9 cellular contexts compared by ENCODE assay signal in genomic region chr2:219453691-219454131, GRCh38. TPM values are rescaled to one million over a fixed set of nuclear protein-coding genes. Genes with fewer than 3 reads are reported as not detected.
DNase-seq lines count a peak whose midpoint lies in the region; ATAC-seq and TF ChIP-seq lines count a peak whose summit lies in the region.
"Had no signal": no experiment of that assay in that cellular context is flagged by ENCODE, and none has a peak within 500 bp of the region (broad histone marks: within the 10 kb centered on the region; RNA-seq: fewer than 3 reads in every experiment).

No MANE protein-coding gene starts in this region.

- no peak for TF ChIP-seq CTCF in HEK293 (tag by site-specific recombination; IDR thresholded peaks at IDR 0.05)

- WGBS in right cardiac atrium, result 53% methylated on average over 4 of the region's 4 CpGs

- ATAC-seq in right cardiac atrium, result peak; percentile 39 to 64
- no peak for ATAC-seq in GM18519 (IDR thresholded peaks at IDR 0.05; ENCODE audit: low FRiP score, unreplicated experiment)
- ATAC-seq: activated CD8-positive, alpha-beta memory T cell treated with anti-CD3 and anti-CD28 coated beads, Interleukin-2, amount 10 ng/mL, durations not matched to agents 7 days and 5 days had no signal

- H3K9me3 ChIP-seq in HEK293 (ENCODE audit: control insufficient read depth, insufficient read depth, low read depth, low read length) (no peaks in the 10 kb centered on the region), adipocyte (ENCODE audit: control insufficient read depth, low read length) (no peaks in the 10 kb centered on the region), right cardiac atrium (ENCODE audit: control insufficient read depth, low read length) (no peaks in the 10 kb centered on the region)

- CTCF ChIA-PET in HEK293 (lab: Yijun Ruan, JAX), result interaction anchor here (0.9 to 2.5 kb wide), 7 partner anchors 13 to 189 kb away, joined by 3 to 11 read pairs (median 4); no protein-coding TSS in a partner anchor

- H3K4me3 ChIP-seq in HEK293 (ENCODE audit: low read depth, low read length) (no peak overlapping the region), adipocyte (ENCODE audit: low read length) (peak overlapping the region; percentile 66), right cardiac atrium (ENCODE audit: low read length) (no peak overlapping the region)

- no peaks in the 10 kb centered on the region; the same call in 1 of the 2 replicates for H3K4me1 ChIP-seq in HEK293 (ENCODE audit: control insufficient read depth, insufficient read depth, low read length)
- H3K4me1 ChIP-seq in adipocyte (ENCODE audit: control insufficient read depth, insufficient read depth, low read length), result peaks cover 28% of the 10 kb centered on the region
- H3K4me1 ChIP-seq in right cardiac atrium (ENCODE audit: control insufficient read depth, insufficient read depth, low read length), result peaks cover 13% of the 10 kb centered on the region

- intact Hi-C loops in right cardiac atrium (cut with DNase I), result loop anchor here in 1 of 4 donors (10.0 kb wide), 1 partner anchor 49 kb away; no protein-coding TSS in a partner anchor

- H3K27me3 ChIP-seq in adipocyte (replicated peaks; ENCODE audit: control insufficient read depth, insufficient read depth, low read length) (no peaks in the 10 kb centered on the region), right cardiac atrium (ENCODE audit: control insufficient read depth, insufficient read depth) (no peaks in the 10 kb centered on the region)

- peak overlapping the region; percentile 86 for H3K9ac ChIP-seq in adipocyte (ENCODE audit: low read length)

- H3K36me3 ChIP-seq in HEK293 (ENCODE audit: control insufficient read depth in 2 of 2, insufficient read depth in 1 of 2, low read length in 2 of 2) (peaks cover 0 to 27% of the 10 kb centered on the region in 2 experiments; a peak in 1 of 3 replicates), adipocyte (ENCODE audit: control insufficient read depth, insufficient read depth, low read length, severe bottlenecking) (no peaks in the 10 kb centered on the region)

- DNase-seq in adipocyte (ENCODE audit: low read depth), result peak; percentile 90
- DNase-seq in right cardiac atrium, result peak; percentile 84 to 92 (median 88)
- no peak for DNase-seq in SIG-M5 treated with dmso at 0.1 percent for 504 hours (lab: John Stamatoyannopoulos, UW; ENCODE audit: unreplicated experiment)
- DNase-seq in stimulated activated CD4-positive, alpha-beta T cell treated with anti-CD3 and anti-CD28 coated beads, Interleukin-1b, Interleukin-23, amount 100 ng/mL, for 48 hours, result no peak
- no peak for DNase-seq in central memory CD4-positive, alpha-beta T cell
- DNase-seq: activated CD8-positive, alpha-beta memory T cell treated with anti-CD3 and anti-CD28 coated beads, Interleukin-2, amount 10 ng/mL, durations not matched to agents 7 days and 5 days had no signal

- H3K27ac ChIP-seq in HEK293 (ENCODE audit: extremely low read depth, low read depth, low read length) (no peak overlapping the region), right cardiac atrium (ENCODE audit: low read length) (peak overlapping the region; percentile 78), temporal lobe (ENCODE audit: low read depth, low read length) (peak overlapping the region; percentile 69)

- POLR2A ChIA-PET in HEK293 (lab: Yijun Ruan, JAX), result no interaction called here

TF ChIP-seq in HEK293, 187 proteins besides CTCF, POLR2A, EP300 and RAD21 (continues in another document):
- TF ChIP-seq, protein P1, sequence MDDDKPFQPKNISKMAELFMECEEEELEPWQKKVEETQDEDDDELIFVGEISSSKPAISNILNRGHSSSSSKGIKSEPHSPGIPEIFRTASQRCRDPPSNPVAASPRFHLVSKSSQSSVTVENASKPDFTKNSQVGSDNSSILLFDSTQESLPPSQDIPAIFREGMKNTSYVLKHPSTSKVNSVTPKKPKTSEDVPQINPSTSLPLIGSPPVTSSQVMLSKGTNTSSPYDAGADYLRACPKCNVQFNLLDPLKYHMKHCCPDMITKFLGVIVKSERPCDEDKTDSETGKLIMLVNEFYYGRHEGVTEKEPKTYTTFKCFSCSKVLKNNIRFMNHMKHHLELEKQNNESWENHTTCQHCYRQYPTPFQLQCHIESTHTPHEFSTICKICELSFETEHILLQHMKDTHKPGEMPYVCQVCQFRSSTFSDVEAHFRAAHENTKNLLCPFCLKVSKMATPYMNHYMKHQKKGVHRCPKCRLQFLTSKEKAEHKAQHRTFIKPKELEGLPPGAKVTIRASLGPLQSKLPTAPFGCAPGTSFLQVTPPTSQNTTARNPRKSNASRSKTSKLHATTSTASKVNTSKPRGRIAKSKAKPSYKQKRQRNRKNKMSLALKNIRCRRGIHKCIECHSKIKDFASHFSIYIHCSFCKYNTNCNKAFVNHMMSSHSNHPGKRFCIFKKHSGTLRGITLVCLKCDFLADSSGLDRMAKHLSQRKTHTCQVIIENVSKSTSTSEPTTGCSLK (tag by site-specific recombination; IDR thresholded peaks at IDR 0.05), result no peak
- TF ChIP-seq ZBTB21 (tag by site-specific recombination; IDR thresholded peaks at IDR 0.05), result no peak
- no peak for TF ChIP-seq OSR2 (tag by site-specific recombination; IDR thresholded peaks at IDR 0.05)
- no peak for TF ChIP-seq ZNF777 (tag by site-specific recombination; IDR thresholded peaks at IDR 0.05; ENCODE audit: borderline replicate concordance)
- TF ChIP-seq ZNF214 (tag by site-specific recombination; IDR thresholded peaks at IDR 0.05; ENCODE audit: borderline replicate concordance), result no peak
- TF ChIP-seq ZBTB8A (tag by site-specific recombination; IDR thresholded peaks at IDR 0.05), result no peak
- TF ChIP-seq, protein P2, sequence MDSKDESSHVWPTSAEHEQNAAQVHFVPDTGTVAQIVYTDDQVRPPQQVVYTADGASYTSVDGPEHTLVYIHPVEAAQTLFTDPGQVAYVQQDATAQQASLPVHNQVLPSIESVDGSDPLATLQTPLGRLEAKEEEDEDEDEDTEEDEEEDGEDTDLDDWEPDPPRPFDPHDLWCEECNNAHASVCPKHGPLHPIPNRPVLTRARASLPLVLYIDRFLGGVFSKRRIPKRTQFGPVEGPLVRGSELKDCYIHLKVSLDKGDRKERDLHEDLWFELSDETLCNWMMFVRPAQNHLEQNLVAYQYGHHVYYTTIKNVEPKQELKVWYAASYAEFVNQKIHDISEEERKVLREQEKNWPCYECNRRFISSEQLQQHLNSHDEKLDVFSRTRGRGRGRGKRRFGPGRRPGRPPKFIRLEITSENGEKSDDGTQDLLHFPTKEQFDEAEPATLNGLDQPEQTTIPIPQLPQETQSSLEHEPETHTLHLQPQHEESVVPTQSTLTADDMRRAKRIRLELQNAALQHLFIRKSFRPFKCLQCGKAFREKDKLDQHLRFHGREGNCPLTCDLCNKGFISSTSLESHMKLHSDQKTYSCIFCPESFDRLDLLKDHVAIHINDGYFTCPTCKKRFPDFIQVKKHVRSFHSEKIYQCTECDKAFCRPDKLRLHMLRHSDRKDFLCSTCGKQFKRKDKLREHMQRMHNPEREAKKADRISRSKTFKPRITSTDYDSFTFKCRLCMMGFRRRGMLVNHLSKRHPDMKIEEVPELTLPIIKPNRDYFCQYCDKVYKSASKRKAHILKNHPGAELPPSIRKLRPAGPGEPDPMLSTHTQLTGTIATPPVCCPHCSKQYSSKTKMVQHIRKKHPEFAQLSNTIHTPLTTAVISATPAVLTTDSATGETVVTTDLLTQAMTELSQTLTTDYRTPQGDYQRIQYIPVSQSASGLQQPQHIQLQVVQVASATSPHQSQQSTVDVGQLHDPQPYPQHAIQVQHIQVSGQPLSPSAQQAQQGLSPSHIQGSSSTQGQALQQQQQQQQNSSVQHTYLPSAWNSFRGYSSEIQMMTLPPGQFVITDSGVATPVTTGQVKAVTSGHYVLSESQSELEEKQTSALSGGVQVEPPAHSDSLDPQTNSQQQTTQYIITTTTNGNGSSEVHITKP (tag by site-specific recombination; IDR thresholded peaks at IDR 0.05), result peak; percentile 75
- no peak for TF ChIP-seq KLF9 (tag by site-specific recombination; IDR thresholded peaks at IDR 0.05; ENCODE audit: low read depth)
- 0 out of 2 replicates have a peak, but pooled peaks have one; percentile 24 for TF ChIP-seq KLF1 (tag by site-specific recombination; IDR thresholded peaks at IDR 0.05)
- no peak for TF ChIP-seq ZNF292 (tag by site-specific recombination; IDR thresholded peaks at IDR 0.05; ENCODE audit: borderline replicate concordance, low read depth)
- no peak for TF ChIP-seq SCRT1 (tag by site-specific recombination; IDR thresholded peaks at IDR 0.05; ENCODE audit: borderline replicate concordance)
- no peak for TF ChIP-seq PRDM6 (tag by site-specific recombination; IDR thresholded peaks at IDR 0.05)
- TF ChIP-seq SALL2 (tag by site-specific recombination; IDR thresholded peaks at IDR 0.05; ENCODE audit: borderline replicate concordance), result no peak
- TF ChIP-seq ZNF335 (tag by site-specific recombination; conservative IDR thresholded peaks at IDR 0.05), result peak; percentile 83
- TF ChIP-seq ZNF202 (tag by site-specific recombination; IDR thresholded peaks at IDR 0.05; ENCODE audit: borderline replicate concordance), result no peak
- TF ChIP-seq ZIC2 (tag by site-specific recombination; IDR thresholded peaks at IDR 0.05), result no peak
- no peak for TF ChIP-seq ZFP41 (tag by site-specific recombination; IDR thresholded peaks at IDR 0.05; ENCODE audit: borderline replicate concordance)
- TF ChIP-seq ZNF221 (tag by site-specific recombination; IDR thresholded peaks at IDR 0.05; ENCODE audit: borderline replicate concordance), result no peak

RNA-seq across cellular contexts. Expression of gene SPEG, which starts 19.1 kb away (rescaled TPM):
- total RNA-seq in right cardiac atrium (100 to 1,000 TPM; 122 to 176 (median 159) TPM), temporal lobe (12.3 TPM)
- polyA plus RNA-seq in right cardiac atrium, result 85.5 TPM

RNA-seq across cellular contexts. Expression of gene DES, which starts 35.5 kb away (rescaled TPM):
- total RNA-seq in right cardiac atrium (over 10,000 TPM in 1 of 4 donors, 1,000 to 10,000 TPM in 3; 6,970 to 10,932 (median 7,338) TPM), temporal lobe (0.49 TPM)
- 9,146 TPM for polyA plus RNA-seq in right cardiac atrium
- total RNA-seq: activated CD8-positive, alpha-beta memory T cell treated with anti-CD3 and anti-CD28 coated beads, Interleukin-2, amount 10 ng/mL, durations not matched to agents 7 days and 5 days had no signal

RNA-seq across cellular contexts. Expression of gene GMPPA, which starts 45.0 kb away (rescaled TPM):
- total RNA-seq in right cardiac atrium (10 to 100 TPM; 22.9 to 27.5 (median 25.4) TPM), temporal lobe (7.9 TPM)
- polyA plus RNA-seq in right cardiac atrium, result 21.6 TPM

Comparison
In these comparisons a context has a peak if more than half of its experiments do, and no peak if none do; other contexts are left out.
1. DNase-seq: peak in adipocyte (single experiment) and right cardiac atrium (3 of 3); none in SIG-M5 treated with dmso at 0.1 percent for 504 hours (single experiment), stimulated activated CD4-positive, alpha-beta T cell treated with anti-CD3 and anti-CD28 coated beads, Interleukin-1b, Interleukin-23, amount 100 ng/mL, for 48 hours (single experiment) and central memory CD4-positive, alpha-beta T cell (single experiment).
2. RNA of gene DES, which starts 35.5 kb away (total RNA-seq): 6,970 to 10,932 TPM in right cardiac atrium; 0.49 TPM in temporal lobe (single experiment); every median in the first group is over 1,000 times any median in the second.